ENCODE assay signal across 9 cellular contexts in genomic region chr2:31556921-31557320, GRCh38. TPM values are rescaled to one million over a fixed set of nuclear protein-coding genes. Genes with fewer than 3 reads are reported as not detected.
"Had no signal": no experiment of that assay in that cellular context is flagged by ENCODE, and none has a peak within 500 bp of the region (broad histone marks: within the 10 kb centered on the region; RNA-seq: fewer than 3 reads in every experiment).

No MANE protein-coding gene starts in this region.

- H3K4me3 ChIP-seq: GM23338 had no signal

- H3K4me2 ChIP-seq: GM23338 had no signal

- FAIRE-seq: H1, H54, HTR-8/SVneo had no signal

- H2AFZ ChIP-seq: GM23338 had no signal

- ATAC-seq: GM23338 had no signal

- DNase-seq: H9, HCEC 1CT, KG1 had no signal

RNA-seq across cellular contexts. Expression of gene SRD5A2, which starts 23.8 kb away (rescaled TPM):
- total RNA-seq: H1, H9, HT-29 had no signal
- polyA plus RNA-seq: IgD-negative memory B cell had no signal
